In genomic region chr21:44480200-44481065, GRCh38 we compare ENCODE assay signal across 19 cellular contexts. TPM values are rescaled to one million over a fixed set of nuclear protein-coding genes. Genes with fewer than 3 reads are reported as not detected.
"Had no signal": no experiment of that assay in that cellular context is flagged by ENCODE, and none has a peak within 500 bp of the region (broad histone marks: within the 10 kb centered on the region; RNA-seq: fewer than 3 reads in every experiment).

No MANE protein-coding gene starts in this region.

- H3K36me3 ChIP-seq: heart right ventricle, neutrophil, pancreas, thoracic aorta had no signal

- H3K9me3 ChIP-seq: heart right ventricle, neutrophil, pancreas, thoracic aorta had no signal

- H3K27me3 ChIP-seq: pancreas had no signal

- H3K4me3 ChIP-seq: heart right ventricle, lung, pancreas, thoracic aorta had no signal

- H3K27ac ChIP-seq: heart right ventricle, neutrophil, pancreas, thoracic aorta had no signal

- H3K4me1 ChIP-seq: pancreas had no signal

- DNase-seq: activated gamma-delta T cell; aorta; effector CD4-positive, alpha-beta T cell; islet precursor cell; left cardiac atrium had no signal

RNA-seq across cellular contexts. Expression of gene KRTAP10-1, which starts 59.6 kb away (rescaled TPM):
- total RNA-seq: activated CD4-positive, alpha-beta memory T cell treated with anti-CD3 and anti-CD28 coated beads, Interleukin-2, amount 10 ng/mL, durations not matched to agents 7 days and 5 days; activated CD4-positive, alpha-beta T cell treated with anti-CD3 and anti-CD28 coated beads, Interleukin-2, amount 10 ng/mL, durations not matched to agents 24 days and 14 days; activated naive CD4-positive, alpha-beta T cell treated with anti-CD3 and anti-CD28 coated beads, Interleukin-2, amount 50 U/mL, for 72 hours; aorta; epithelial cell of proximal tubule; fibroblast of lung; heart right ventricle; left cardiac atrium; lung; natural killer cell; pancreas; sciatic nerve; thoracic aorta had no signal
- polyA plus RNA-seq: adipose tissue, aorta, fibroblast of lung, heart right ventricle, lung, pancreas, small intestine had no signal
